In genomic region chr16:23240994-23241393, GRCh38 we compare ENCODE assay signal across 25 cellular contexts. TPM values are rescaled to one million over a fixed set of nuclear protein-coding genes. Genes with fewer than 3 reads are reported as not detected.
DNase-seq lines count a peak whose midpoint lies in the region; ATAC-seq, FAIRE-seq and TF ChIP-seq lines count a peak whose summit lies in the region.
"Had no signal": no experiment of that assay in that cellular context is flagged by ENCODE, and none has a peak within 500 bp of the region (broad histone marks: within the 10 kb centered on the region; RNA-seq: fewer than 3 reads in every experiment).

No MANE protein-coding gene starts in this region.

- H3K79me2 ChIP-seq in HepG2 (ENCODE audit: insufficient read depth, low read length) (no peaks in the 10 kb centered on the region), PC-9 (ENCODE audit: low read depth) (no peaks in the 10 kb centered on the region)

- no peaks in the 10 kb centered on the region for H4K20me1 ChIP-seq in HepG2 (ENCODE audit: insufficient read depth, low read length)
- H4K20me1 ChIP-seq in PC-9 (ENCODE audit: insufficient read depth), result no peaks in the 10 kb centered on the region
- H4K20me1 ChIP-seq: BLaER1 had no signal

- 0% methylated on average over 1 of the region's 1 CpG for WGBS in HepG2 (ENCODE audit: low lambda C conversion rate)
- WGBS in right lobe of liver (ENCODE audit: insufficient coverage, low coverage, low lambda C conversion rate, missing lambda C conversion rate), result 55% methylated on average over 1 of the region's 1 CpG

- no peaks in the 10 kb centered on the region for H3F3A ChIP-seq in PC-9 (ENCODE audit: insufficient read depth, low read depth)

- no peak overlapping the region for H3K9ac ChIP-seq in HepG2 (ENCODE audit: insufficient read depth, low read depth, low read length)
- H3K9ac ChIP-seq: BLaER1 had no signal

- H3K4me3 ChIP-seq in HepG2 (replicated peaks in 1 of 3; ENCODE audit: insufficient read depth in 1 of 3, low read depth in 2 of 3, low read length in 3 of 3), result no peak overlapping the region
- H3K4me3 ChIP-seq in right lobe of liver, result no peak overlapping the region
- no peak overlapping the region for H3K4me3 ChIP-seq in PC-9
- no peak overlapping the region for H3K4me3 ChIP-seq in left lung
- H3K4me3 ChIP-seq: BLaER1 had no signal

- peak; percentile 70 for ATAC-seq in HepG2
- ATAC-seq in right lobe of liver, result no peak
- ATAC-seq in left lung, result no peak

- TF ChIP-seq RAD21 in HepG2 (CRISPR knock-in tag; IDR thresholded peaks at IDR 0.05), result no peak

- H3K4me2 ChIP-seq in HepG2 (ENCODE audit: low read depth, low read length), result no peak overlapping the region
- H3K4me2 ChIP-seq in PC-9, result 0 out of 2 replicates have a peak overlapping the region, but pooled peaks have one; percentile 17
- H3K4me2 ChIP-seq: BLaER1 had no signal

- no peaks in the 10 kb centered on the region for H3K9me2 ChIP-seq in PC-9 (ENCODE audit: insufficient read depth)

- H3K9me3 ChIP-seq in HepG2 (ENCODE audit: low read length), result no peaks in the 10 kb centered on the region
- H3K9me3 ChIP-seq in right lobe of liver, result no peaks in the 10 kb centered on the region
- peaks cover 5% of the 10 kb centered on the region; the same call in 1 of the 2 replicates for H3K9me3 ChIP-seq in PC-9 (ENCODE audit: insufficient read depth, low read depth)
- no peaks in the 10 kb centered on the region for H3K9me3 ChIP-seq in left lung
- H3K9me3 ChIP-seq: BE2C had no signal

- H2AFZ ChIP-seq in HepG2 (ENCODE audit: low read length), result no peak overlapping the region
- no peak overlapping the region for H2AFZ ChIP-seq in PC-9

- CTCF ChIA-PET in HepG2 (lab: Yijun Ruan, JAX; ENCODE audit: low intra/inter-chr PET ratio, low total read pairs) (no interaction called here), PC-9 (lab: Charles Lee) (no interaction called here)

- TF ChIP-seq CTCF in HepG2 (CRISPR knock-in tag; IDR thresholded peaks at IDR 0.05) (no peak), right lobe of liver (IDR thresholded peaks at IDR 0.05) (no peak), PC-9 (conservative IDR thresholded peaks at IDR 0.05) (no peak), left lung (IDR thresholded peaks at IDR 0.05) (no peak)

- peak; percentile 49 for DNase-seq in HepG2 (ENCODE audit: low spot score)
- DNase-seq in right lobe of liver, result no peak
- peak; percentile 91 for DNase-seq in NCI-H69 (lab: John Stamatoyannopoulos, UW)
- DNase-seq in PC-9, result peak in 1 of 2 experiments; percentile 42
- DNase-seq in left lung, result no peak
- no peak for DNase-seq in stimulated activated naive CD4-positive, alpha-beta T cell (lab: John Stamatoyannopoulos, UW)
- no peak for DNase-seq in D341Med (ENCODE audit: low spot score)
- DNase-seq: 8988T; ACHN; BE2C; C1 segment of cervical spinal cord; CD4-positive, alpha-beta memory T cell; CD4-positive, CD25-positive, alpha-beta regulatory T cell; CD8-positive, alpha-beta memory T cell; COR-L47; DMS79 treated with DMSO at 0.1 percent for 48 hours; GF-D8 had no signal

- POLR2A ChIA-PET in HepG2 (lab: Yijun Ruan, JAX), result no interaction called here
- POLR2A ChIA-PET in PC-9 (lab: Charles Lee; ENCODE audit: unreplicated experiment), result no interaction called here

- BruUV-seq in HepG2 (replicated peaks; lab: Mats Ljungman, UMichigan), result no TSS peak
- no TSS peak for BruUV-seq in PC-9 (replicated peaks; lab: Mats Ljungman, UMichigan)

- TF ChIP-seq POLR2A in HepG2 (IDR thresholded peaks at IDR 0.05; ENCODE audit: insufficient read depth in 1 of 2, low read depth in 2 of 2, low read length in 2 of 2) (no peak), right lobe of liver (IDR thresholded peaks at IDR 0.05) (no peak)

- intact Hi-C loops in HepG2 (cut with micrococcal nuclease; ENCODE audit: unreplicated experiment) (no loop called here), right lobe of liver (cut with DNase I) (no loop called here), PC-9 (cut with micrococcal nuclease; ENCODE audit: unreplicated experiment) (no loop called here), left lung (cut with DNase I) (no loop called here)

- H3K4me1 ChIP-seq in HepG2 (ENCODE audit: insufficient read depth, low read length) (peaks cover 14% of the 10 kb centered on the region), right lobe of liver (no peaks in the 10 kb centered on the region), PC-9 (replicated peaks; ENCODE audit: insufficient read depth) (peaks cover 18% of the 10 kb centered on the region), left lung (no peaks in the 10 kb centered on the region)
- H3K4me1 ChIP-seq: BE2C, BLaER1 had no signal

- peak; percentile 71 for FAIRE-seq in HepG2 (lab: Jason Lieb, UNC)
- FAIRE-seq: A204.1, D721Med, G401.6, GM12891, GM19239 had no signal

- peaks cover 0 to 20% of the 10 kb centered on the region in 2 experiments; a peak in 2 of 5 replicates for H3K27me3 ChIP-seq in HepG2 (ENCODE audit: control insufficient read depth in 1 of 2, insufficient read depth in 2 of 2, low read length in 2 of 2)
- no peaks in the 10 kb centered on the region for H3K27me3 ChIP-seq in right lobe of liver
- no peaks in the 10 kb centered on the region for H3K27me3 ChIP-seq in PC-9 (ENCODE audit: insufficient read depth, low read depth)
- H3K27me3 ChIP-seq in left lung, result no peaks in the 10 kb centered on the region
- H3K27me3 ChIP-seq: BE2C, BLaER1 had no signal

- H3K36me3 ChIP-seq in HepG2 (replicated peaks in 1 of 2; ENCODE audit: control insufficient read depth in 1 of 2, insufficient read depth in 2 of 2, low read length in 2 of 2), result no peaks in the 10 kb centered on the region
- no peaks in the 10 kb centered on the region for H3K36me3 ChIP-seq in right lobe of liver
- H3K36me3 ChIP-seq in PC-9 (ENCODE audit: low read depth), result no peaks in the 10 kb centered on the region
- H3K36me3 ChIP-seq in left lung, result no peaks in the 10 kb centered on the region
- H3K36me3 ChIP-seq: BE2C, BLaER1 had no signal

- H3K27ac ChIP-seq in HepG2 (ENCODE audit: extremely low read length, insufficient read depth, low read length), result no peak overlapping the region
- no peak overlapping the region for H3K27ac ChIP-seq in right lobe of liver
- H3K27ac ChIP-seq in PC-9, result no peak overlapping the region
- no peak overlapping the region for H3K27ac ChIP-seq in left lung
- H3K27ac ChIP-seq: BLaER1 had no signal

- in situ Hi-C loops in HepG2 (cut with HindIII; ENCODE audit: extremely low pct_ligation_motif_present, low pct_unique_long_range_greater_than_20kb), result no loop called here

- TF ChIP-seq EP300 in HepG2 (IDR thresholded peaks at IDR 0.05; ENCODE audit: low read depth in 2 of 2, low read length in 2 of 2) (0 out of 4 replicates have a peak, but pooled peaks of 1 of the 2 experiments have one; percentile 41), HepG2 (CRISPR knock-in tag; IDR thresholded peaks at IDR 0.05; ENCODE audit: borderline replicate concordance) (no peak)

TF ChIP-seq in HepG2, 621 proteins besides CTCF, POLR2A, EP300 and RAD21 (continues in another document):
- TF ChIP-seq SMARCC2 (IDR thresholded peaks at IDR 0.05) (no peak), NR2F1 (CRISPR knock-in tag; IDR thresholded peaks at IDR 0.05) (peak; percentile 62 to 83; a peak in 3 of 4 replicates), FOXA3 (CRISPR knock-in tag; IDR thresholded peaks at IDR 0.05) (peak; percentile 69), NFIC (IDR thresholded peaks at IDR 0.05; ENCODE audit: low read length) (peak; percentile 84; the same call in 1 of the 2 replicates), SNAPC2 (CRISPR knock-in tag; IDR thresholded peaks at IDR 0.05) (no peak), MYNN (CRISPR knock-in tag; IDR thresholded peaks at IDR 0.05; ENCODE audit: low read depth) (no peak), ZNF564 (CRISPR knock-in tag; IDR thresholded peaks at IDR 0.05) (0 out of 2 replicates have a peak, but pooled peaks have one; percentile 29), MAF1 (CRISPR knock-in tag; IDR thresholded peaks at IDR 0.05; ENCODE audit: borderline replicate concordance) (no peak), FOXO4 (CRISPR knock-in tag; conservative IDR thresholded peaks at IDR 0.05) (no peak), ZFP36 (IDR thresholded peaks at IDR 0.05; ENCODE audit: borderline replicate concordance, low read depth, low read length, partially characterized antibody) (no peak), RARA (CRISPR knock-in tag; IDR thresholded peaks at IDR 0.05) (peak; percentile 75)

RNA-seq across cellular contexts. Expression of gene SCNN1G, which starts 58.4 kb away (rescaled TPM):
- total RNA-seq in HepG2 (2016; rRNA removed; fragmentation: Illumina TruSeq; extraction: Trizol), result not detected in 2 replicates
- not detected in 2 replicates for total RNA-seq in HepG2 (2016; cell fraction: cytosol; rRNA removed; fragmentation: Illumina TruSeq; extraction: Trizol; ENCODE audit: low read depth)
- total RNA-seq in HepG2 (2016; cell fraction: insoluble cytoplasmic fraction; rRNA removed; fragmentation: Illumina TruSeq; extraction: Trizol), result not detected in 2 replicates
- not detected in 2 replicates for total RNA-seq in HepG2 (2016; cell fraction: membrane; rRNA removed; fragmentation: Illumina TruSeq; extraction: Trizol)
- not detected in 2 replicates for total RNA-seq in HepG2 (2016; cell fraction: nucleus; rRNA removed; fragmentation: Illumina TruSeq; extraction: Trizol)
- not detected in 2 replicates for polyA plus RNA-seq in HepG2 (2011; rRNA removed)
- not detected in 2 replicates for polyA plus RNA-seq in HepG2 (2011; cell fraction: cytosol; rRNA removed)
- not detected in 2 replicates for polyA plus RNA-seq in HepG2 (2011; cell fraction: nucleus; rRNA removed)
- polyA plus RNA-seq in HepG2 (2012), result not detected in 2 replicates
- polyA plus RNA-seq in HepG2 (2016; cell fraction: cytosol; fragmentation: Illumina TruSeq; extraction: Trizol; ENCODE audit: low read depth), result not detected in 2 replicates
- polyA plus RNA-seq in HepG2 (2016; cell fraction: insoluble cytoplasmic fraction; fragmentation: Illumina TruSeq; extraction: Trizol; ENCODE audit: low read depth), result not detected in 2 replicates
- polyA plus RNA-seq in HepG2 (2016; cell fraction: membrane; fragmentation: Illumina TruSeq; extraction: Trizol; ENCODE audit: low read depth), result not detected in 2 replicates
- not detected in 2 replicates for polyA plus RNA-seq in HepG2 (2016; cell fraction: nucleus; fragmentation: Illumina TruSeq; extraction: Trizol; ENCODE audit: insufficient read depth, low read depth)
- not detected in 2 replicates for polyA minus RNA-seq in HepG2 (2011; rRNA and poly(A)+ RNA removed; ENCODE audit: low replicate concordance)
- not detected in 2 replicates for polyA minus RNA-seq in HepG2 (2011; cell fraction: cytosol; rRNA and poly(A)+ RNA removed)
- not detected in 2 replicates for polyA minus RNA-seq in HepG2 (2011; cell fraction: nucleus; rRNA and poly(A)+ RNA removed)
- not detected for total RNA-seq in right lobe of liver
- not detected in 2 replicates for total RNA-seq in PC-9 (2021)
- 1 to 10 TPM; 5.4 to 7.8 TPM for total RNA-seq in left lung
- total RNA-seq: CD4-positive, alpha-beta memory T cell; CD4-positive, CD25-positive, alpha-beta regulatory T cell; CD8-positive, alpha-beta memory T cell had no signal
- polyA plus RNA-seq: AG04450; CD14-positive monocyte; CD4-positive, alpha-beta memory T cell; CD4-positive, CD25-positive, alpha-beta regulatory T cell; CD8-positive, alpha-beta memory T cell had no signal

Comparison
In these comparisons a context has a peak if more than half of its experiments do, and no peak if none do; other contexts are left out.
1. DNase-seq: peak in HepG2 (single experiment) and NCI-H69 (single experiment); none in right lobe of liver (0 of 3), left lung (0 of 2), stimulated activated naive CD4-positive, alpha-beta T cell (0 of 6) and D341Med (single experiment).